In the genomic region with DNA sequence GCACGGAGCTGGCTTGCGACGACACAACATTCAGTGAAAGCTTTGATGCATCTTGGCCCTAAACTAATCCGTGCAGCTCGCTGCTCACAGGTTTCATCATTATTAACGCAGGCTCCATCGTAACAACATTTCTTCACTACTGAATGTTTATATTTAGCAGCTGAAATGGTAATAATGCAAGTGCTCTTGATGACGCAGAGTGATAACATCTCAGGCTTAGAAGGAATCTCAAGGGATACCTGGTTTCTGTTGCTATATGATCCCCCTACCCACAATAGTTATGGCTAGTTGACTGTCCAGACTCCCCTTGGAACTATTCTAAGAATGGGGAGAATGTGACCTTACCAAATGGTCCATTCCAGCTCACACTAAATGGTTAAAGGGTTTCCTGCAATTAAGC, we compare ENCODE assay signal across 17 cellular contexts. TPM values are rescaled to one million over a fixed set of nuclear protein-coding genes. Genes with fewer than 3 reads are reported as not detected.
DNase-seq lines count a peak whose midpoint lies in the region; ATAC-seq and TF ChIP-seq lines count a peak whose summit lies in the region.
"Had no signal": no experiment of that assay in that cellular context is flagged by ENCODE, and none has a peak within 500 bp of the region (broad histone marks: within the 10 kb centered on the region; RNA-seq: fewer than 3 reads in every experiment).

No MANE protein-coding gene starts in this region.

- H3K79me1 ChIP-seq in trophoblast cell (ENCODE audit: low read length) = peaks cover 7% of the 10 kb centered on the region

- no peak overlapping the region for H2AFZ ChIP-seq in trophoblast cell (ENCODE audit: insufficient read depth, low read length, poor library complexity)

- H3K14ac ChIP-seq in trophoblast cell (ENCODE audit: low read length) = no peak overlapping the region

- H4K8ac ChIP-seq in trophoblast cell (ENCODE audit: low read depth, low read length) = no peak overlapping the region

- peak; percentile 15 for DNase-seq in G401 (ENCODE audit: low spot score)
- DNase-seq in amniotic epithelial cell (ENCODE audit: low read depth) = peak; percentile 68
- peak; percentile 68 for DNase-seq in islet precursor cell
- peak; percentile 51 to 74 for DNase-seq in trophoblast cell
- no peak for DNase-seq in glutamatergic neuron
- no peak for DNase-seq in activated CD4-positive, CD25-positive, alpha-beta regulatory T cell treated with anti-CD3 and anti-CD28 coated beads, Interleukin-2, amount 50 U/mL, for 72 hours
- no peak for DNase-seq in Ammon's horn (ENCODE audit: low spot score)
- no peak for DNase-seq in aorta
- DNase-seq: ACHN; C1 segment of cervical spinal cord; CD4-positive, alpha-beta T cell; DMS79 treated with DMSO at 0.1 percent for 48 hours; EL; GF-D8; H9 had no signal

- peak overlapping the region; percentile 67 for H3K4me2 ChIP-seq in trophoblast cell (ENCODE audit: low read length)

- no peak overlapping the region for H3K27ac Mint-ChIP-seq in glutamatergic neuron (ENCODE audit: unreplicated experiment)
- H3K27ac Mint-ChIP-seq: B cell; CD4-positive, alpha-beta T cell; H9; IgD-negative memory B cell had no signal

- in situ Hi-C loops in G401 (cut with HindIII; ENCODE audit: low sequenced_read_pairs) = no loop called here

- no peak overlapping the region for H2BK5ac ChIP-seq in trophoblast cell (ENCODE audit: low read depth, low read length, poor library complexity)

- no peak overlapping the region for H2AK5ac ChIP-seq in trophoblast cell (ENCODE audit: low read length)

- ATAC-seq in aorta (ENCODE audit: low FRiP score) = no peak

- peak overlapping the region; percentile 67 for H3K27ac ChIP-seq in trophoblast cell (ENCODE audit: low read depth, low read length)
- no peak overlapping the region for H3K27ac ChIP-seq in aorta (ENCODE audit: low read depth in 1 of 2, low read length in 2 of 2)

- H3K36me3 Mint-ChIP-seq in glutamatergic neuron (ENCODE audit: unreplicated experiment) = no peaks in the 10 kb centered on the region

- no peak overlapping the region for H3K18ac ChIP-seq in trophoblast cell (ENCODE audit: low read length)

- H2BK12ac ChIP-seq in trophoblast cell (ENCODE audit: low read length) = no peak overlapping the region

- no peak overlapping the region for H3K4me3 Mint-ChIP-seq in glutamatergic neuron (ENCODE audit: unreplicated experiment)
- H3K4me3 Mint-ChIP-seq: B cell; CD4-positive, alpha-beta T cell; H9; IgD-negative memory B cell had no signal

- H3K4me3 ChIP-seq in trophoblast cell (ENCODE audit: low read depth, low read length) = no peak overlapping the region
- no peak overlapping the region for H3K4me3 ChIP-seq in aorta (ENCODE audit: low read length in 2 of 2)

- no CpG with 5 or more reads among the region's 8 CpGs for WGBS in trophoblast cell (ENCODE audit: extremely low coverage, insufficient coverage, insufficient read length)
- 89% methylated on average over 8 of the region's 8 CpGs for WGBS in aorta, 2 donors

- no peaks in the 10 kb centered on the region for H3K9me3 ChIP-seq in trophoblast cell (ENCODE audit: insufficient read depth, low read depth, low read length)
- H3K9me3 ChIP-seq in aorta (ENCODE audit: control insufficient read depth, low read length) = no peaks in the 10 kb centered on the region

- no peak overlapping the region for H4K12ac ChIP-seq in trophoblast cell (ENCODE audit: low read depth, low read length)

- no peaks in the 10 kb centered on the region for H3K27me3 ChIP-seq in trophoblast cell (ENCODE audit: insufficient read depth, low read length)
- no peaks in the 10 kb centered on the region for H3K27me3 ChIP-seq in aorta (ENCODE audit: control insufficient read depth in 1 of 2, insufficient read depth in 2 of 2, low read length in 1 of 2)

- intact Hi-C loops in aorta (cut with DNase I) = no loop called here

- H3K4ac ChIP-seq in trophoblast cell (ENCODE audit: low read depth, low read length) = no peak overlapping the region

- H4K91ac ChIP-seq in trophoblast cell (ENCODE audit: low read depth, low read length) = no peak overlapping the region

- H3K36me3 ChIP-seq in trophoblast cell (ENCODE audit: control insufficient read depth in 1 of 2, insufficient read depth in 2 of 2, low read length in 2 of 2) (no peaks in the 10 kb centered on the region), aorta (ENCODE audit: control insufficient read depth in 1 of 2, insufficient read depth in 2 of 2, low read length in 1 of 2) (no peaks in the 10 kb centered on the region)

- H3K27me3 Mint-ChIP-seq in glutamatergic neuron (ENCODE audit: unreplicated experiment) = no peaks in the 10 kb centered on the region
- H3K27me3 Mint-ChIP-seq: B cell; CD4-positive, alpha-beta T cell; IgD-negative memory B cell had no signal

- H3K4me1 Mint-ChIP-seq in glutamatergic neuron (ENCODE audit: low read depth, unreplicated experiment) = no peaks in the 10 kb centered on the region
- H3K4me1 Mint-ChIP-seq: B cell, IgD-negative memory B cell had no signal

- H3K9me3 Mint-ChIP-seq in glutamatergic neuron (ENCODE audit: unreplicated experiment) = peaks cover 2% of the 10 kb centered on the region
- H3K9me3 Mint-ChIP-seq: CD4-positive, alpha-beta T cell; H9; IgD-negative memory B cell had no signal

- H2BK120ac ChIP-seq in trophoblast cell (ENCODE audit: insufficient read depth, low read length, poor library complexity) = no peak overlapping the region

- H3K4me1 ChIP-seq in trophoblast cell (ENCODE audit: control insufficient read depth in 1 of 2, insufficient read depth in 2 of 2, low read length in 2 of 2) (peaks cover 5 to 10% of the 10 kb centered on the region in 2 experiments), aorta (ENCODE audit: control insufficient read depth in 1 of 2, insufficient read depth in 2 of 2, low read length in 2 of 2) (no peaks in the 10 kb centered on the region)

- H3K79me2 ChIP-seq in trophoblast cell (ENCODE audit: control insufficient read depth, insufficient read depth, low read length, poor library complexity) = peaks cover 2% of the 10 kb centered on the region

- no peak overlapping the region for H3K9ac ChIP-seq in trophoblast cell (ENCODE audit: low read length)

- no peak for TF ChIP-seq CTCF in glutamatergic neuron (IDR thresholded peaks at IDR 0.05; ENCODE audit: partially characterized antibody, unreplicated experiment)

- H3K23ac ChIP-seq in trophoblast cell (ENCODE audit: low read length) = no peak overlapping the region

RNA-seq across cellular contexts. Expression of a gene that starts 36.2 kb away (rescaled TPM):
- 15.6 and 20.7 TPM in 2 replicates for total RNA-seq in G401 (2014; rRNA removed; shearing (Covaris generic))
- 6.0 and 8.2 TPM in 2 replicates for polyA plus RNA-seq in trophoblast cell (2013)
- total RNA-seq in glutamatergic neuron (ENCODE audit: unreplicated experiment) = 1.0 TPM
- 10 to 100 TPM in 1 of 2 donors, 1 to 10 TPM in 1; 5.7 to 11.4 TPM for total RNA-seq in aorta
- 10 to 100 TPM in 1 of 2 donors, 1 to 10 TPM in 1; 5.4 to 13.0 TPM for polyA plus RNA-seq in aorta

Comparison
In these comparisons a context has a peak if more than half of its experiments do, and no peak if none do; other contexts are left out.
1. DNase-seq: peak in G401 (single experiment), amniotic epithelial cell (single experiment), islet precursor cell (single experiment) and trophoblast cell (2 of 2); none in glutamatergic neuron (single experiment), activated CD4-positive, CD25-positive, alpha-beta regulatory T cell treated with anti-CD3 and anti-CD28 coated beads, Interleukin-2, amount 50 U/mL, for 72 hours (single experiment), Ammon's horn (single experiment) and aorta (0 of 2).